12 cellular contexts compared by ENCODE assay signal in genomic region chr10:75428434-75429158, GRCh38. TPM values are rescaled to one million over a fixed set of nuclear protein-coding genes. Genes with fewer than 3 reads are reported as not detected.
DNase-seq lines count a peak whose midpoint lies in the region; ATAC-seq and TF ChIP-seq lines count a peak whose summit lies in the region.
"Had no signal": no experiment of that assay in that cellular context is flagged by ENCODE, and none has a peak within 500 bp of the region (broad histone marks: within the 10 kb centered on the region; RNA-seq: fewer than 3 reads in every experiment).

No MANE protein-coding gene starts in this region.

- 54 to 62% (median 58%) methylated on average over 9 of the region's 9 CpGs for WGBS in heart left ventricle, 4 donors

- H3K9me3 ChIP-seq in heart left ventricle, result no peaks in the 10 kb centered on the region
- H3K9me3 ChIP-seq in upper lobe of right lung, result no peaks in the 10 kb centered on the region
- H3K9me3 ChIP-seq in colonic mucosa, result no peaks in the 10 kb centered on the region

- no peaks in the 10 kb centered on the region for H3K36me3 ChIP-seq in heart left ventricle
- H3K36me3 ChIP-seq in upper lobe of right lung, result no peaks in the 10 kb centered on the region
- H3K36me3 ChIP-seq in colonic mucosa, result no peaks in the 10 kb centered on the region

- DNase-seq in heart left ventricle, result no peak
- DNase-seq in left ventricle myocardium superior, result no peak
- peak; percentile 27 for DNase-seq in SKM-1 (lab: John Stamatoyannopoulos, UW; ENCODE audit: unreplicated experiment)
- peak; percentile 65 for DNase-seq in iris pigment epithelial cell (ENCODE audit: low read depth)
- no peak for DNase-seq in upper lobe of right lung
- no peak for DNase-seq in colonic mucosa
- no peak for DNase-seq in T-helper 9 cell
- DNase-seq: activated T-cell treated with anti-CD3 and anti-CD28 coated beads, Interleukin-2, amount 50 U/mL, for 4 hours; effector memory CD8-positive, alpha-beta T cell; NCI-H2029 treated with DMSO at 0.1 percent for 48 hours; stimulated activated CD4-positive, alpha-beta T cell treated with anti-CD3 and anti-CD28 coated beads, Interleukin-4, amount 100 ng/mL, for 4 hours had no signal

- no peak for TF ChIP-seq CTCF in heart left ventricle (IDR thresholded peaks at IDR 0.05)
- TF ChIP-seq CTCF in upper lobe of right lung (IDR thresholded peaks at IDR 0.05), result no peak
- no peak for TF ChIP-seq CTCF in colonic mucosa (IDR thresholded peaks at IDR 0.05)

- ATAC-seq in heart left ventricle (peak in 3 of 4 donors; percentile 14 to 26 (median 23)), left ventricle myocardium superior (no peak), upper lobe of right lung (no peak), GM21381 (IDR thresholded peaks at IDR 0.05; ENCODE audit: unreplicated experiment) (no peak)
- ATAC-seq: activated T-cell treated with anti-CD3 and anti-CD28 coated beads, Interleukin-2, amount 50 U/mL, for 4 hours; effector memory CD8-positive, alpha-beta T cell had no signal

- H3K27ac ChIP-seq in heart left ventricle (peak overlapping the region; percentile 27 to 92 (median 63)), upper lobe of right lung (peak overlapping the region; percentile 47), colonic mucosa (no peak overlapping the region)

- no peak overlapping the region for H3K9ac ChIP-seq in colonic mucosa (ENCODE audit: low read depth in 2 of 2, low read length in 2 of 2)

- H3K4me3 ChIP-seq in heart left ventricle (no peak overlapping the region), upper lobe of right lung (no peak overlapping the region), colonic mucosa (no peak overlapping the region)

- H3K4me1 ChIP-seq in heart left ventricle, result peaks cover 0 to 59% (median 35%) of the 10 kb centered on the region in 12 donors
- H3K4me1 ChIP-seq in upper lobe of right lung, result peaks cover 43% of the 10 kb centered on the region
- no peaks in the 10 kb centered on the region for H3K4me1 ChIP-seq in colonic mucosa

- intact Hi-C loops in heart left ventricle (cut with DNase I), result loop anchor here in 1 of 10 donors (2.0 kb wide), 1 partner anchor 18 kb away; no protein-coding TSS in a partner anchor
- intact Hi-C loops in left ventricle myocardium superior (cut with micrococcal nuclease), result no loop called here
- intact Hi-C loops in upper lobe of right lung (cut with DNase I), result no loop called here
- intact Hi-C loops in colonic mucosa (cut with DNase I), result no loop called here

- TF ChIP-seq POLR2A in heart left ventricle (IDR thresholded peaks at IDR 0.05), result no peak

- H3K27me3 ChIP-seq in heart left ventricle (no peaks in the 10 kb centered on the region), upper lobe of right lung (no peaks in the 10 kb centered on the region), colonic mucosa (no peaks in the 10 kb centered on the region)

RNA-seq across cellular contexts. Expression of gene LRMDA, which starts 2.8 kb away (rescaled TPM):
- 10 to 100 TPM in 8 of 9 donors, 1 to 10 TPM in 1; 7.7 to 34.4 (median 14.9) TPM for total RNA-seq in heart left ventricle
- polyA plus RNA-seq in heart left ventricle, result 10 to 100 TPM in 1 of 2 donors, 1 to 10 TPM in 1; 2.4 to 14.9 TPM
- total RNA-seq in left ventricle myocardium superior, result 23.1 TPM
- 20.0 TPM for total RNA-seq in upper lobe of right lung
- total RNA-seq in colonic mucosa, result 1 to 10 TPM; 2.5 to 5.2 TPM
- total RNA-seq: activated T-cell treated with anti-CD3 and anti-CD28 coated beads, Interleukin-2, amount 50 U/mL, for 4 hours had no signal

RNA-seq across cellular contexts. Expression of gene ZNF503, which starts 27.0 kb away (rescaled TPM):
- total RNA-seq in heart left ventricle (1 to 10 TPM; 3.4 to 8.6 (median 7.4) TPM), left ventricle myocardium superior (6.8 TPM), upper lobe of right lung (36.2 TPM), colonic mucosa (1 to 10 TPM; 3.6 to 8.0 TPM)
- 1 to 10 TPM; 4.4 to 6.3 TPM for polyA plus RNA-seq in heart left ventricle

Comparison
In these comparisons a context has a peak if more than half of its experiments do, and no peak if none do; other contexts are left out.
1. ATAC-seq: peak in heart left ventricle (3 of 4); none in left ventricle myocardium superior (single experiment), upper lobe of right lung (single experiment) and GM21381 (single experiment).
2. DNase-seq: peak in SKM-1 (single experiment) and iris pigment epithelial cell (single experiment); none in heart left ventricle (0 of 5), left ventricle myocardium superior (single experiment), upper lobe of right lung (single experiment), colonic mucosa (single experiment) and T-helper 9 cell (single experiment).